Comparison of ENCODE assay signal across 28 cellular contexts in genomic region chr4:20273793-20274192, GRCh38. TPM values are rescaled to one million over a fixed set of nuclear protein-coding genes. Genes with fewer than 3 reads are reported as not detected.
DNase-seq lines count a peak whose midpoint lies in the region; ATAC-seq, FAIRE-seq and TF ChIP-seq lines count a peak whose summit lies in the region.
"Had no signal": no experiment of that assay in that cellular context is flagged by ENCODE, and none has a peak within 500 bp of the region (broad histone marks: within the 10 kb centered on the region; RNA-seq: fewer than 3 reads in every experiment).

No MANE protein-coding gene starts in this region.

- H3F3A ChIP-seq in neural cell (ENCODE audit: insufficient read depth, low read length, poor library complexity, severe bottlenecking), result no peaks in the 10 kb centered on the region

- peak overlapping the region; percentile 60 for H3K4me2 ChIP-seq in neural cell (ENCODE audit: low read length)

- TF ChIP-seq POLR2A in esophagus muscularis mucosa (IDR thresholded peaks at IDR 0.05; ENCODE audit: low read depth) (no peak), GM12892 (IDR thresholded peaks at IDR 0.05; ENCODE audit: low read depth, low read length) (no peak)

- no peak overlapping the region for H2AFZ ChIP-seq in neural cell (ENCODE audit: low read depth, low read length)

- H3K9me3 ChIP-seq in esophagus muscularis mucosa, result no peaks in the 10 kb centered on the region
- H3K9me3 ChIP-seq in neural cell (ENCODE audit: low read length), result no peaks in the 10 kb centered on the region
- H3K9me3 ChIP-seq: testis had no signal

- peaks cover 26% of the 10 kb centered on the region for H3K79me2 ChIP-seq in neural cell (replicated peaks; ENCODE audit: insufficient read depth, low read length)

- no peak overlapping the region for H3K4me3 ChIP-seq in esophagus muscularis mucosa
- peak overlapping the region; percentile 30 for H3K4me3 ChIP-seq in neural cell (ENCODE audit: low read length)
- H3K4me3 ChIP-seq: cardiac muscle cell, GM12878, testis had no signal

- peaks cover 0 to 65% (median 50%) of the 10 kb centered on the region in 4 donors for H3K4me1 ChIP-seq in esophagus muscularis mucosa
- H3K4me1 ChIP-seq: testis had no signal

- TF ChIP-seq EP300 in esophagus muscularis mucosa (IDR thresholded peaks at IDR 0.05) (no peak), neural cell (conservative IDR thresholded peaks at IDR 0.05; ENCODE audit: poor library complexity, severe bottlenecking) (peak; percentile 83)

- 78% methylated on average over 11 of the region's 11 CpGs for WGBS in esophagus muscularis mucosa

- DNase-seq in COR-L47 (lab: John Stamatoyannopoulos, UW) (peak; percentile 42), NCI-H2227 (lab: John Stamatoyannopoulos, UW; ENCODE audit: unreplicated experiment) (peak; percentile 78), esophagus muscularis mucosa (ENCODE audit: extremely low spot score) (no peak), GM12892 (ENCODE audit: insufficient read length) (no peak), SHP77 (lab: John Stamatoyannopoulos, UW) (no peak), amygdala (lab: John Stamatoyannopoulos, UW) (no peak)
- DNase-seq: activated CD4-positive, alpha-beta T cell treated with anti-CD3 and anti-CD28 coated beads for 36 hours; CD4-positive, CD25-positive, alpha-beta regulatory T cell; DMS 273 treated with DMSO at 0.1 percent for 48 hours; foreskin melanocyte; hippocampal formation; MM.1S; naive thymus-derived CD4-positive, alpha-beta T cell; NCI-H1930; NCI-H82; posterior cingulate gyrus; Right ventricle myocardium superior; stimulated activated CD4-positive, alpha-beta T cell treated with anti-CD3 and anti-CD28 coated beads, Interleukin-1b, Interleukin-23, amount 100 ng/mL, for 48 hours; testis had no signal

- H3K27ac ChIP-seq in esophagus muscularis mucosa (replicated peaks in 1 of 4) (peak overlapping the region in 3 of 4 donors; percentile 0 to 28 (median 1)), neural cell (ENCODE audit: low read length) (peak overlapping the region; percentile 64)
- H3K27ac ChIP-seq: cardiac muscle cell, epithelial cell of prostate, testis had no signal

- H3K9ac ChIP-seq in neural cell (ENCODE audit: low read length), result no peak overlapping the region

- no peak for TF ChIP-seq CTCF in esophagus muscularis mucosa (IDR thresholded peaks at IDR 0.05)
- no peak for TF ChIP-seq CTCF in neural cell (IDR thresholded peaks at IDR 0.05; ENCODE audit: poor library complexity, severe bottlenecking)

- intact Hi-C loops in esophagus muscularis mucosa (cut with DNase I), result no loop called here

- H4K20me1 ChIP-seq in neural cell (ENCODE audit: insufficient read depth), result no peaks in the 10 kb centered on the region

- no peaks in the 10 kb centered on the region for H3K36me3 ChIP-seq in esophagus muscularis mucosa
- H3K36me3 ChIP-seq in neural cell (ENCODE audit: insufficient read depth, low read length), result no peaks in the 10 kb centered on the region

- no peaks in the 10 kb centered on the region for H3K27me3 ChIP-seq in esophagus muscularis mucosa
- no peaks in the 10 kb centered on the region for H3K27me3 ChIP-seq in neural cell (ENCODE audit: insufficient read depth, low read depth, low read length)
- H3K27me3 ChIP-seq: cardiac muscle cell, testis had no signal

- ATAC-seq in HG02763 (IDR thresholded peaks at IDR 0.05; ENCODE audit: unreplicated experiment), result no peak
- ATAC-seq: activated CD4-positive, alpha-beta T cell treated with anti-CD3 and anti-CD28 coated beads for 36 hours; activated naive CD4-positive, alpha-beta T cell treated with anti-CD3 and anti-CD28 coated beads, Interleukin-2, amount 50 U/mL, for 72 hours; GM12878; naive thymus-derived CD4-positive, alpha-beta T cell; stimulated activated memory B cell treated with anti-CD40 and anti-IgM and Interleukin-4, amounts not matched to agents 10 μg/mL and 1 μg/mL and 100 μg/mL, for 72 hours had no signal

- TF ChIP-seq RAD21 in neural cell (conservative IDR thresholded peaks at IDR 0.05), result no peak

- no peaks in the 10 kb centered on the region for H3K9me2 ChIP-seq in neural cell (ENCODE audit: insufficient read depth, low read length)

- no peak for FAIRE-seq in GM12892 (lab: Jason Lieb, UNC)
- FAIRE-seq: GM12878, islet of Langerhans had no signal

TF ChIP-seq in neural cell, 6 proteins besides CTCF, POLR2A, EP300 and RAD21:
- TF ChIP-seq TAF1 (IDR thresholded peaks at IDR 0.05; ENCODE audit: low read depth) (no peak), SMC3 (conservative IDR thresholded peaks at IDR 0.05; ENCODE audit: poor library complexity) (peak; percentile 35), POLR2AphosphoS5 (IDR thresholded peaks at IDR 0.05) (peak; percentile 85)
- TF ChIP-seq, protein P1, sequence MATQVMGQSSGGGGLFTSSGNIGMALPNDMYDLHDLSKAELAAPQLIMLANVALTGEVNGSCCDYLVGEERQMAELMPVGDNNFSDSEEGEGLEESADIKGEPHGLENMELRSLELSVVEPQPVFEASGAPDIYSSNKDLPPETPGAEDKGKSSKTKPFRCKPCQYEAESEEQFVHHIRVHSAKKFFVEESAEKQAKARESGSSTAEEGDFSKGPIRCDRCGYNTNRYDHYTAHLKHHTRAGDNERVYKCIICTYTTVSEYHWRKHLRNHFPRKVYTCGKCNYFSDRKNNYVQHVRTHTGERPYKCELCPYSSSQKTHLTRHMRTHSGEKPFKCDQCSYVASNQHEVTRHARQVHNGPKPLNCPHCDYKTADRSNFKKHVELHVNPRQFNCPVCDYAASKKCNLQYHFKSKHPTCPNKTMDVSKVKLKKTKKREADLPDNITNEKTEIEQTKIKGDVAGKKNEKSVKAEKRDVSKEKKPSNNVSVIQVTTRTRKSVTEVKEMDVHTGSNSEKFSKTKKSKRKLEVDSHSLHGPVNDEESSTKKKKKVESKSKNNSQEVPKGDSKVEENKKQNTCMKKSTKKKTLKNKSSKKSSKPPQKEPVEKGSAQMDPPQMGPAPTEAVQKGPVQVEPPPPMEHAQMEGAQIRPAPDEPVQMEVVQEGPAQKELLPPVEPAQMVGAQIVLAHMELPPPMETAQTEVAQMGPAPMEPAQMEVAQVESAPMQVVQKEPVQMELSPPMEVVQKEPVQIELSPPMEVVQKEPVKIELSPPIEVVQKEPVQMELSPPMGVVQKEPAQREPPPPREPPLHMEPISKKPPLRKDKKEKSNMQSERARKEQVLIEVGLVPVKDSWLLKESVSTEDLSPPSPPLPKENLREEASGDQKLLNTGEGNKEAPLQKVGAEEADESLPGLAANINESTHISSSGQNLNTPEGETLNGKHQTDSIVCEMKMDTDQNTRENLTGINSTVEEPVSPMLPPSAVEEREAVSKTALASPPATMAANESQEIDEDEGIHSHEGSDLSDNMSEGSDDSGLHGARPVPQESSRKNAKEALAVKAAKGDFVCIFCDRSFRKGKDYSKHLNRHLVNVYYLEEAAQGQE (IDR thresholded peaks at IDR 0.05; ENCODE audit: borderline replicate concordance), result no peak

RNA-seq across cellular contexts. Expression of gene SLIT2, which starts 22.1 kb away (rescaled TPM):
- total RNA-seq in esophagus muscularis mucosa, result 100 to 1,000 TPM in 1 of 4 donors, 10 to 100 TPM in 3; 82.3 to 101 (median 92.0) TPM
- 26.4 and 29.0 TPM in 2 replicates for polyA plus RNA-seq in neural cell
- polyA minus RNA-seq in neural cell, result 57.5 and 71.7 TPM in 2 replicates
- polyA plus RNA-seq in GM12892 (2012; ENCODE audit: missing spikeins), result not detected
- total RNA-seq: activated CD4-positive, alpha-beta T cell treated with anti-CD3 and anti-CD28 coated beads for 36 hours; activated naive CD4-positive, alpha-beta T cell treated with anti-CD3 and anti-CD28 coated beads, Interleukin-2, amount 50 U/mL, for 72 hours; CD4-positive, CD25-positive, alpha-beta regulatory T cell; naive thymus-derived CD4-positive, alpha-beta T cell had no signal
- polyA plus RNA-seq: CD4-positive, CD25-positive, alpha-beta regulatory T cell; IgD-negative memory B cell; naive thymus-derived CD4-positive, alpha-beta T cell had no signal

Comparison
In these comparisons a context has a peak if more than half of its experiments do, and no peak if none do; other contexts are left out.
1. DNase-seq: peak in COR-L47 (single experiment) and NCI-H2227 (single experiment); none in esophagus muscularis mucosa (single experiment), GM12892 (single experiment), SHP77 (0 of 2) and amygdala (0 of 56).